Comparison of ENCODE assay signal across 1 cellular context in the genomic region with DNA sequence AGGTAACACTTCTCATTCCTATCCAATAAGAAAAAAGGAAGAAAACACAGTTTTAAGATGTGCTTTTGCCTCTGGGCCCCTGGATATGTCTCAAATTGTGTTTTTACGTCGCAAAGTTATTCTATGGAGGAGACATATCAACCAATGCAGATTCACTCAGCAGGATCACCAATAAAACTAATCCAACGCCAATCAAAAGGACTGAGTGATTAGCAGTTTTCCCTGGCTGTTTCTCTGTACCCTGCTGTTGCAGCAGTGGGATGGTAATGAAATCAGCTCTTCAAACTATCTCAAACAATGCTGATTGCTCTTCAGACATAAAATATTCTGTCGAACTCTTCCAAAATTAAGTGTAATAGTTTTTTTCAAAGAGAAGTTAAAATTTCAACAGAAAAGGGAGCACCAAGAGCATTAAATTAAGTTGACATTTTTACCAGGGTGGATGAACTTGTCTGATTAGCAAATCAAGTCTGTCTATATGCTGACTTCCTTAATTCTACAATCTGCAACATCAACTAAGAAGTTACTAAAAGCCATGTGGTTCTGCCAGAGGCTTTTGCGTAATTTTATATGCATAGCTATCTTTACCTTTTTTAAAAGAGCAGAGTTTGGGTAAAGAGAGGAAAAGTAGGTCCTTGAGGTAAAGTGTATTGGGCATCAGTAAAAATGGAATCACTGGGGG.
A peak's percentile ranks its signal among the peaks of the same experiment; 100 is the strongest.
TF ChIP-seq lines count a peak whose summit lies in the region.

No MANE protein-coding gene starts in this region.

TF ChIP-seq in HEK293, 187 proteins besides CTCF, POLR2A, EP300 and RAD21 (continued from another document):
- peak; percentile 40; the same call in 1 of the 2 replicates for TF ChIP-seq FEZF1 (tag by site-specific recombination; IDR thresholded peaks at IDR 0.05)
- no peak for TF ChIP-seq KLF7 (tag by site-specific recombination; IDR thresholded peaks at IDR 0.05; ENCODE audit: borderline replicate concordance)
- TF ChIP-seq, protein P1, sequence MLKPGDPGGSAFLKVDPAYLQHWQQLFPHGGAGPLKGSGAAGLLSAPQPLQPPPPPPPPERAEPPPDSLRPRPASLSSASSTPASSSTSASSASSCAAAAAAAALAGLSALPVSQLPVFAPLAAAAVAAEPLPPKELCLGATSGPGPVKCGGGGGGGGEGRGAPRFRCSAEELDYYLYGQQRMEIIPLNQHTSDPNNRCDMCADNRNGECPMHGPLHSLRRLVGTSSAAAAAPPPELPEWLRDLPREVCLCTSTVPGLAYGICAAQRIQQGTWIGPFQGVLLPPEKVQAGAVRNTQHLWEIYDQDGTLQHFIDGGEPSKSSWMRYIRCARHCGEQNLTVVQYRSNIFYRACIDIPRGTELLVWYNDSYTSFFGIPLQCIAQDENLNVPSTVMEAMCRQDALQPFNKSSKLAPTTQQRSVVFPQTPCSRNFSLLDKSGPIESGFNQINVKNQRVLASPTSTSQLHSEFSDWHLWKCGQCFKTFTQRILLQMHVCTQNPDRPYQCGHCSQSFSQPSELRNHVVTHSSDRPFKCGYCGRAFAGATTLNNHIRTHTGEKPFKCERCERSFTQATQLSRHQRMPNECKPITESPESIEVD (tag by site-specific recombination; IDR thresholded peaks at IDR 0.05), result peak; percentile 42
- TF ChIP-seq ZNF560 (tag by site-specific recombination; IDR thresholded peaks at IDR 0.05; ENCODE audit: borderline replicate concordance), result no peak
